8 cellular contexts compared by ENCODE assay signal in the genomic region with DNA sequence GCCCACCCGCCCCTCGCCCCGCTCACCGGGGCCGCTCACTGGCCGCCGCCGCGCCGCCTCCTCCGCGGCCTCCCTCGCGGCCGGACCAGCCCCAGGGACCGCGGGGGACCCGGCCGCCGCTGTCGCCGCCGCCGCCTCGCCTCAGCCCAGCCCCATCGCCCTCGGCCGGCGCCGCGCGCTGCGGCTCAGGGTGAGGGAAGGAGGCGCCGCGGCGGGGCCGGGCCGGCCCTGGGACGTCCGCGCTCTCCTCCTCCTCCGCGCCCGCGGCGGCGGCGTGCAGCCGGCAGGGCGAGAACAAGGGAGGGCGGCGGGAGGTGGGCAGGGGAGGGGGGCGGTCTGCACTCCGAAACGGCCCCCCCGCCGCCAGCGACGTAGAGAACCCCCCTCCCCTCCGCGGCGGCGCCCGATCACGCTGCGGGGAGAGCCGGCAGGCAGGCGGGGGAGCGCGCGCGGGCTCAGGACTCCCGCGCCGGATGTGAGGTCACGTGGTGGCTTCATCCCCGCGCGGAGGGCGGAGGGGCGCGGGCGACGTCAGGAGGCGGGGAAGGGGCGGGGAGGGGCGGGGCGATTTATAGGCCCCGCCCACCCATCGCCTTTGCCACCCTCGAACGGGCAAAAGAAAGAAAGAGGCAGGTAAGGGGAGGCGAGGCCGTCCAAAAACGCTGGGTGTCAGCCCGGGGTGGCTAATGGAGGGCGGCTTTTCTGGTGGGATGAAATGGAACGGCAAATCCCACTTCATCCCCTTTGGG. TPM values are rescaled to one million over a fixed set of nuclear protein-coding genes. Genes with fewer than 3 reads are reported as not detected.
DNase-seq lines count a peak whose midpoint lies in the region; ATAC-seq, FAIRE-seq and TF ChIP-seq lines count a peak whose summit lies in the region.

A gene (minus strand): TSS at position 463 of the 749 bp plus-strand sequence. CDS start 24,812 bp downstream, outside the sequence.

- no peaks in the 10 kb centered on the region for H3K36me3 ChIP-seq in mucosa of descending colon (ENCODE audit: low read depth)

- intact Hi-C loops in mucosa of descending colon (cut with DNase I, micrococcal nuclease), result loop anchor here in 1 of 2 donors (5.0 kb wide), 1 partner anchor 101 kb away; no protein-coding TSS in a partner anchor

- peaks cover 21% of the 10 kb centered on the region for H3K4me1 ChIP-seq in mucosa of descending colon (ENCODE audit: low read depth)

- no peaks in the 10 kb centered on the region for H3K9me3 ChIP-seq in mucosa of descending colon

- H3K9me3 Mint-ChIP-seq in IgD-negative memory B cell, result peaks cover 0 to 1% (median 0%) of the 10 kb centered on the region in 3 donors

- DNase-seq in D721Med (ENCODE audit: insufficient read length, low spot score) (peak; percentile 95), OCI-M1 (lab: John Stamatoyannopoulos, UW) (peak; percentile 89), activated T-cell treated with anti-CD3 and anti-CD28 coated beads for 4 hours (peak; percentile 81), epithelial cell of esophagus (ENCODE audit: low read depth) (peak; percentile 91), mucosa of descending colon (peak; percentile 91 to 94 (median 93))
- peak; percentile 67 to 81 for DNase-seq in stimulated activated CD8-positive, alpha-beta memory T cell treated with anti-CD3 and anti-CD28 coated beads, Interleukin-4, amount 100 ng/mL, for 4 hours (ENCODE audit: low read depth in 2 of 2, low spot score in 1 of 2)

- H3K27me3 Mint-ChIP-seq in IgD-negative memory B cell, result no peaks in the 10 kb centered on the region

- H3K4me1 Mint-ChIP-seq in IgD-negative memory B cell, result peaks cover 29 to 39% (median 32%) of the 10 kb centered on the region in 3 donors

- ATAC-seq in GM21528 (IDR thresholded peaks at IDR 0.05; ENCODE audit: low FRiP score, unreplicated experiment), result peak; percentile 70
- peak; percentile 94 for ATAC-seq in mucosa of descending colon

- peak within 1 kb of the TSS; percentile 78 to 99 (median 94) for H3K27ac Mint-ChIP-seq in IgD-negative memory B cell

- FAIRE-seq in D721Med (lab: Jason Lieb, UNC), result no peak

- H3K4me3 ChIP-seq in epithelial cell of esophagus (ENCODE audit: low read length), result peak within 1 kb of the TSS; percentile 76
- H3K4me3 ChIP-seq in mucosa of descending colon, result peak within 1 kb of the TSS; percentile 56

- peaks cover 2% of the 10 kb centered on the region for H3K36me3 Mint-ChIP-seq in IgD-negative memory B cell

- TF ChIP-seq CTCF in D721Med (IDR thresholded peaks at IDR 0.05; ENCODE audit: insufficient read depth, missing control alignments) (no peak), epithelial cell of esophagus (IDR thresholded peaks at IDR 0.05; ENCODE audit: insufficient read depth, low read depth, low read length, missing control alignments) (no peak), mucosa of descending colon (IDR thresholded peaks at IDR 0.05) (no peak)

- peak within 1 kb of the TSS; percentile 90 to 98 (median 96) for H3K4me3 Mint-ChIP-seq in IgD-negative memory B cell

RNA-seq across cellular contexts. Expression of the gene that starts here (rescaled TPM):
- polyA plus RNA-seq in IgD-negative memory B cell, result 4.2 TPM
- total RNA-seq in mucosa of descending colon, result 10 to 100 TPM; 76.2 to 96.1 (median 83.9) TPM

Comparison
In these comparisons a context has a peak if more than half of its experiments do, and no peak if none do; other contexts are left out.
1. Peak in every context shown above with its lines: DNase-seq, ATAC-seq and H3K4me3 ChIP-seq.